ENCODE assay signal across 2 cellular contexts in genomic region chr7:81430150-81430549, GRCh38.
TF ChIP-seq lines count a peak whose summit lies in the region.

No MANE protein-coding gene starts in this region.

TF ChIP-seq in HEK293, 187 proteins besides CTCF, POLR2A, EP300 and RAD21 (continued from another document):
- TF ChIP-seq HIC1 (tag by site-specific recombination; IDR thresholded peaks at IDR 0.05) (no peak), ZNF211 (tag by site-specific recombination; IDR thresholded peaks at IDR 0.05; ENCODE audit: low read depth) (no peak)

TF ChIP-seq in SK-N-SH treated with all-trans-retinoic acid at 6 μM for 48 hours, 23 proteins besides CTCF, POLR2A, EP300 and RAD21 (continued from another document):
- TF ChIP-seq TSHZ2 (CRISPR knock-in tag; IDR thresholded peaks at IDR 0.05) = no peak
- no peak for TF ChIP-seq ZNF70 (CRISPR knock-in tag; IDR thresholded peaks at IDR 0.05)
- no peak for TF ChIP-seq ZFP30 (CRISPR knock-in tag; IDR thresholded peaks at IDR 0.05)
- TF ChIP-seq OSR1 (CRISPR knock-in tag; IDR thresholded peaks at IDR 0.05) = no peak
- TF ChIP-seq PATZ1 (CRISPR knock-in tag; IDR thresholded peaks at IDR 0.05; ENCODE audit: borderline replicate concordance) = no peak
- no peak for TF ChIP-seq CSRNP3 (CRISPR knock-in tag; IDR thresholded peaks at IDR 0.05)
- TF ChIP-seq ZNF8 (CRISPR knock-in tag; IDR thresholded peaks at IDR 0.05) = no peak
- no peak for TF ChIP-seq ZNF565 (CRISPR knock-in tag; conservative IDR thresholded peaks at IDR 0.05; ENCODE audit: low read depth)
- TF ChIP-seq ZFP3 (CRISPR knock-in tag; IDR thresholded peaks at IDR 0.05) = no peak
- TF ChIP-seq GLIS3 (CRISPR knock-in tag; IDR thresholded peaks at IDR 0.05) = no peak
- TF ChIP-seq CSDC2 (CRISPR knock-in tag; IDR thresholded peaks at IDR 0.05) = no peak
- no peak for TF ChIP-seq ISL1 (CRISPR knock-in tag; IDR thresholded peaks at IDR 0.05)
- TF ChIP-seq ESRRG (CRISPR knock-in tag; IDR thresholded peaks at IDR 0.05) = no peak
- TF ChIP-seq TOX (CRISPR knock-in tag; IDR thresholded peaks at IDR 0.05; ENCODE audit: borderline replicate concordance) = no peak
- no peak for TF ChIP-seq SNAI2 (CRISPR knock-in tag; IDR thresholded peaks at IDR 0.05)
